In genomic region chr5:53339962-53340540, GRCh38 we compare ENCODE assay signal across 19 cellular contexts.
"Had no signal": no experiment of that assay in that cellular context is flagged by ENCODE, and none has a peak within 500 bp of the region (broad histone marks: within the 10 kb centered on the region; RNA-seq: fewer than 3 reads in every experiment).

No MANE protein-coding gene starts in this region.

- H3K4me1 Mint-ChIP-seq: naive thymus-derived CD4-positive, alpha-beta T cell had no signal

- H3K4me3 Mint-ChIP-seq: activated naive CD8-positive, alpha-beta T cell; activated T-helper 1 cell treated with anti-CD3 and anti-CD28 coated beads, Interleukin-12 subunit alpha, Interleukin-12 subunit beta, Interleukin-2, Interleukin-4 antibody, amounts not matched to agents 30 ng/mL and 10 ng/mL and 1 ng/mL, durations not matched to agents 14 hours and 24 hours and 36 hours; naive thymus-derived CD4-positive, alpha-beta T cell had no signal

- H3K4me3 ChIP-seq: colonic mucosa, left lung, mucosa of descending colon, ovary, transverse colon, vagina had no signal

- H3K27ac Mint-ChIP-seq: activated naive CD8-positive, alpha-beta T cell; activated T-helper 1 cell treated with anti-CD3 and anti-CD28 coated beads, Interleukin-12 subunit alpha, Interleukin-12 subunit beta, Interleukin-2, Interleukin-4 antibody, amounts not matched to agents 30 ng/mL and 10 ng/mL and 1 ng/mL, durations not matched to agents 14 hours and 24 hours and 36 hours; naive thymus-derived CD4-positive, alpha-beta T cell had no signal

- H3K36me3 Mint-ChIP-seq: activated naive CD8-positive, alpha-beta T cell; naive thymus-derived CD4-positive, alpha-beta T cell had no signal

- FAIRE-seq: endometrium, kidney had no signal

- H3K9me3 Mint-ChIP-seq: activated T-helper 1 cell treated with anti-CD3 and anti-CD28 coated beads, Interleukin-12 subunit alpha, Interleukin-12 subunit beta, Interleukin-2, Interleukin-4 antibody, amounts not matched to agents 30 ng/mL and 10 ng/mL and 1 ng/mL, durations not matched to agents 14 hours and 24 hours and 36 hours had no signal

- H3K36me3 ChIP-seq: colonic mucosa, left lung, ovary, transverse colon, vagina had no signal

- DNase-seq: activated CD4-positive, alpha-beta T cell treated with anti-CD3 and anti-CD28 coated beads, Interleukin-2, amount 50 U/mL, for 4 hours; activated gamma-delta T cell treated with Interleukin-2 at 50 U/mL for 16 hours; amniotic stem cell; colonic mucosa; hippocampal formation; kidney; left lung; mucosa of descending colon; naive thymus-derived CD4-positive, alpha-beta T cell; ovary; stimulated activated CD4-positive, alpha-beta T cell treated with anti-CD3 and anti-CD28 coated beads, Interleukin-12 subunit alpha, Interleukin-12 subunit beta, amount 100 ng/mL, for 4 hours; stimulated activated CD4-positive, alpha-beta T cell treated with anti-CD3 and anti-CD28 coated beads, Interleukin-1b, Interleukin-23, amount 100 ng/mL, for 48 hours; stimulated activated naive CD4-positive, alpha-beta T cell treated with Interleukin-2 at 50 U/mL for 16 hours; T-helper 2 cell; transverse colon had no signal

- H3K27me3 ChIP-seq: colonic mucosa, left lung, ovary, transverse colon, vagina had no signal
